Comparison of ENCODE assay signal across 1 cellular context in the genomic region with DNA sequence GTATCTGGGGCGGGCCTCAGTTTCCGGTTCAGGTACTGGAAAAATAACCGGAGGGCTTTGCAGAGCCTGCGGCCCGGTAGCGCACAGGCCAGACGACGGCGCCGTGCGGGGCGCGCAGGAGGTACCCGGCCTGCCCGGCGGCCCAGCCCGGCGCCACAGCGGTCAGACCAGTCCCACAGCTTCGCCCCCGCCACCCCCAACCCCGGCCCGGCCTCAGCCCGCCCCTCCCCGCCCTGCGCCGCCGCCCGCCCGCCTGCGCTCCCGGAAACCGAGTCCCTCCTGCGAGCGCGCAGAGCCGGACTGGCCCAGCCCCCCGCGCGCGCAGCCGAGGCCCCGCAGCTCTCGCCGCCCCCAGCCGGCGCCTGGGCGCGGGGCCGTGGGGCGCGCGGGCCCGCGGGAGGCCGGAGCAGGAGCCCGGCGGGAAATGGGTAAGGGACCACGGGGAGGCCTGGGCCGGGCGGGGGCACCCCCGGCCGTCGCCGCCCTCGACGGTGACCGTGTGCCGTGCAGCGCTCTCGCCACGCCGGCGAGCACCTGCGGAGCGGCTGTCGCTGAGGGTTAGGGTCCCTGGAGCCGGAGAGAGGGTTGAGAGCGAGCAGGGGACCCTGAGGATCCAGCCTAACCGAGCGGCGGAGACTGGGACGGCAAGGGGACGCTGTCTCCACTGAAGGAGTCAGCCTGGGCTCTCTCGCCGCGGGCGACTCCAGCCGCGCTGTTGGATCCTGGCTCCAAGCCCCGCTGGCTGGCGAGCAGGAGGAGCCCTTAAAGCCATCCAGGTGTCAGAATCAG.
A peak's percentile ranks its signal among the peaks of the same experiment; 100 is the strongest.
TF ChIP-seq lines count a peak whose summit lies in the region.

No MANE protein-coding gene starts in this region.

TF ChIP-seq in HepG2, 621 proteins besides CTCF, POLR2A, EP300 and RAD21 (continued from another document and continues in another):
- TF ChIP-seq, protein P1, sequence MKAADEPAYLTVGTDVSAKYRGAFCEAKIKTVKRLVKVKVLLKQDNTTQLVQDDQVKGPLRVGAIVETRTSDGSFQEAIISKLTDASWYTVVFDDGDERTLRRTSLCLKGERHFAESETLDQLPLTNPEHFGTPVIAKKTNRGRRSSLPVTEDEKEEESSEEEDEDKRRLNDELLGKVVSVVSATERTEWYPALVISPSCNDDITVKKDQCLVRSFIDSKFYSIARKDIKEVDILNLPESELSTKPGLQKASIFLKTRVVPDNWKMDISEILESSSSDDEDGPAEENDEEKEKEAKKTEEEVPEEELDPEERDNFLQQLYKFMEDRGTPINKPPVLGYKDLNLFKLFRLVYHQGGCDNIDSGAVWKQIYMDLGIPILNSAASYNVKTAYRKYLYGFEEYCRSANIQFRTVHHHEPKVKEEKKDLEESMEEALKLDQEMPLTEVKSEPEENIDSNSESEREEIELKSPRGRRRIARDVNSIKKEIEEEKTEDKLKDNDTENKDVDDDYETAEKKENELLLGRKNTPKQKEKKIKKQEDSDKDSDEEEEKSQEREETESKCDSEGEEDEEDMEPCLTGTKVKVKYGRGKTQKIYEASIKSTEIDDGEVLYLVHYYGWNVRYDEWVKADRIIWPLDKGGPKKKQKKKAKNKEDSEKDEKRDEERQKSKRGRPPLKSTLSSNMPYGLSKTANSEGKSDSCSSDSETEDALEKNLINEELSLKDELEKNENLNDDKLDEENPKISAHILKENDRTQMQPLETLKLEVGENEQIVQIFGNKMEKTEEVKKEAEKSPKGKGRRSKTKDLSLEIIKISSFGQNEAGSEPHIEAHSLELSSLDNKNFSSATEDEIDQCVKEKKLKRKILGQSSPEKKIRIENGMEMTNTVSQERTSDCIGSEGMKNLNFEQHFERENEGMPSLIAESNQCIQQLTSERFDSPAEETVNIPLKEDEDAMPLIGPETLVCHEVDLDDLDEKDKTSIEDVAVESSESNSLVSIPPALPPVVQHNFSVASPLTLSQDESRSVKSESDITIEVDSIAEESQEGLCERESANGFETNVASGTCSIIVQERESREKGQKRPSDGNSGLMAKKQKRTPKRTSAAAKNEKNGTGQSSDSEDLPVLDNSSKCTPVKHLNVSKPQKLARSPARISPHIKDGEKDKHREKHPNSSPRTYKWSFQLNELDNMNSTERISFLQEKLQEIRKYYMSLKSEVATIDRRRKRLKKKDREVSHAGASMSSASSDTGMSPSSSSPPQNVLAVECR (CRISPR knock-in tag; IDR thresholded peaks at IDR 0.05; ENCODE audit: borderline replicate concordance): peak; percentile 44
- TF ChIP-seq, protein P2, sequence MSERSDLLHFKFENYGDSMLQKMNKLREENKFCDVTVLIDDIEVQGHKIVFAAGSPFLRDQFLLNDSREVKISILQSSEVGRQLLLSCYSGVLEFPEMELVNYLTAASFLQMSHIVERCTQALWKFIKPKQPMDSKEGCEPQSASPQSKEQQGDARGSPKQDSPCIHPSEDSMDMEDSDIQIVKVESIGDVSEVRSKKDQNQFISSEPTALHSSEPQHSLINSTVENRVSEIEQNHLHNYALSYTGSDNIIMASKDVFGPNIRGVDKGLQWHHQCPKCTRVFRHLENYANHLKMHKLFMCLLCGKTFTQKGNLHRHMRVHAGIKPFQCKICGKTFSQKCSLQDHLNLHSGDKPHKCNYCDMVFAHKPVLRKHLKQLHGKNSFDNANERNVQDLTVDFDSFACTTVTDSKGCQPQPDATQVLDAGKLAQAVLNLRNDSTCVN (CRISPR knock-in tag; IDR thresholded peaks at IDR 0.05; ENCODE audit: borderline replicate concordance): no peak
- TF ChIP-seq CAMTA2 (CRISPR knock-in tag; IDR thresholded peaks at IDR 0.05; ENCODE audit: borderline replicate concordance) (no peak; the same call in 1 of the 2 replicates), RFX5 (IDR thresholded peaks at IDR 0.05; ENCODE audit: low read depth, low read length) (no peak), BRD4 (CRISPR knock-in tag; IDR thresholded peaks at IDR 0.05) (peak; percentile 46; the same call in 1 of the 2 replicates), ZMYM2 (CRISPR knock-in tag; IDR thresholded peaks at IDR 0.05) (no peak), KLF16 (CRISPR knock-in tag; IDR thresholded peaks at IDR 0.05) (no peak), ZNF772 (CRISPR knock-in tag; IDR thresholded peaks at IDR 0.05) (no peak; the same call in 1 of the 2 replicates), ZNF530 (CRISPR knock-in tag; IDR thresholded peaks at IDR 0.05; ENCODE audit: low read depth) (no peak), ZNF20 (CRISPR knock-in tag; IDR thresholded peaks at IDR 0.05) (no peak), ZNF891 (CRISPR knock-in tag; IDR thresholded peaks at IDR 0.05) (no peak), ZNF432 (CRISPR knock-in tag; IDR thresholded peaks at IDR 0.05; ENCODE audit: borderline replicate concordance) (no peak), ZNF850 (CRISPR knock-in tag; conservative IDR thresholded peaks at IDR 0.05) (no peak), ZNF558 (CRISPR knock-in tag; IDR thresholded peaks at IDR 0.05; ENCODE audit: borderline replicate concordance) (no peak), ZNF124 (CRISPR knock-in tag; IDR thresholded peaks at IDR 0.05) (no peak), ZSCAN30 (CRISPR knock-in tag; IDR thresholded peaks at IDR 0.05) (no peak), STAG1 (CRISPR knock-in tag; IDR thresholded peaks at IDR 0.05) (0 out of 2 replicates have a peak, but pooled peaks have one; percentile 1), CHD4 (IDR thresholded peaks at IDR 0.05; ENCODE audit: borderline replicate concordance, low read length) (no peak), ZNF138 (CRISPR knock-in tag; IDR thresholded peaks at IDR 0.05; ENCODE audit: low read depth) (no peak), ZNF468 (CRISPR knock-in tag; IDR thresholded peaks at IDR 0.05) (0 out of 2 replicates have a peak, but pooled peaks have one; percentile 48), MTA1 (CRISPR knock-in tag; IDR thresholded peaks at IDR 0.05; ENCODE audit: borderline replicate concordance) (peak; percentile 59; the same call in 1 of the 2 replicates), ZNF121 (CRISPR knock-in tag; IDR thresholded peaks at IDR 0.05) (no peak), ZNF557 (CRISPR knock-in tag; IDR thresholded peaks at IDR 0.05) (no peak), ZNF253 (CRISPR knock-in tag; IDR thresholded peaks at IDR 0.05; ENCODE audit: borderline replicate concordance) (no peak), TARDBP (CRISPR knock-in tag; IDR thresholded peaks at IDR 0.05) (no peak), PHF21A (CRISPR knock-in tag; IDR thresholded peaks at IDR 0.05) (no peak)
- TF ChIP-seq, protein P3, sequence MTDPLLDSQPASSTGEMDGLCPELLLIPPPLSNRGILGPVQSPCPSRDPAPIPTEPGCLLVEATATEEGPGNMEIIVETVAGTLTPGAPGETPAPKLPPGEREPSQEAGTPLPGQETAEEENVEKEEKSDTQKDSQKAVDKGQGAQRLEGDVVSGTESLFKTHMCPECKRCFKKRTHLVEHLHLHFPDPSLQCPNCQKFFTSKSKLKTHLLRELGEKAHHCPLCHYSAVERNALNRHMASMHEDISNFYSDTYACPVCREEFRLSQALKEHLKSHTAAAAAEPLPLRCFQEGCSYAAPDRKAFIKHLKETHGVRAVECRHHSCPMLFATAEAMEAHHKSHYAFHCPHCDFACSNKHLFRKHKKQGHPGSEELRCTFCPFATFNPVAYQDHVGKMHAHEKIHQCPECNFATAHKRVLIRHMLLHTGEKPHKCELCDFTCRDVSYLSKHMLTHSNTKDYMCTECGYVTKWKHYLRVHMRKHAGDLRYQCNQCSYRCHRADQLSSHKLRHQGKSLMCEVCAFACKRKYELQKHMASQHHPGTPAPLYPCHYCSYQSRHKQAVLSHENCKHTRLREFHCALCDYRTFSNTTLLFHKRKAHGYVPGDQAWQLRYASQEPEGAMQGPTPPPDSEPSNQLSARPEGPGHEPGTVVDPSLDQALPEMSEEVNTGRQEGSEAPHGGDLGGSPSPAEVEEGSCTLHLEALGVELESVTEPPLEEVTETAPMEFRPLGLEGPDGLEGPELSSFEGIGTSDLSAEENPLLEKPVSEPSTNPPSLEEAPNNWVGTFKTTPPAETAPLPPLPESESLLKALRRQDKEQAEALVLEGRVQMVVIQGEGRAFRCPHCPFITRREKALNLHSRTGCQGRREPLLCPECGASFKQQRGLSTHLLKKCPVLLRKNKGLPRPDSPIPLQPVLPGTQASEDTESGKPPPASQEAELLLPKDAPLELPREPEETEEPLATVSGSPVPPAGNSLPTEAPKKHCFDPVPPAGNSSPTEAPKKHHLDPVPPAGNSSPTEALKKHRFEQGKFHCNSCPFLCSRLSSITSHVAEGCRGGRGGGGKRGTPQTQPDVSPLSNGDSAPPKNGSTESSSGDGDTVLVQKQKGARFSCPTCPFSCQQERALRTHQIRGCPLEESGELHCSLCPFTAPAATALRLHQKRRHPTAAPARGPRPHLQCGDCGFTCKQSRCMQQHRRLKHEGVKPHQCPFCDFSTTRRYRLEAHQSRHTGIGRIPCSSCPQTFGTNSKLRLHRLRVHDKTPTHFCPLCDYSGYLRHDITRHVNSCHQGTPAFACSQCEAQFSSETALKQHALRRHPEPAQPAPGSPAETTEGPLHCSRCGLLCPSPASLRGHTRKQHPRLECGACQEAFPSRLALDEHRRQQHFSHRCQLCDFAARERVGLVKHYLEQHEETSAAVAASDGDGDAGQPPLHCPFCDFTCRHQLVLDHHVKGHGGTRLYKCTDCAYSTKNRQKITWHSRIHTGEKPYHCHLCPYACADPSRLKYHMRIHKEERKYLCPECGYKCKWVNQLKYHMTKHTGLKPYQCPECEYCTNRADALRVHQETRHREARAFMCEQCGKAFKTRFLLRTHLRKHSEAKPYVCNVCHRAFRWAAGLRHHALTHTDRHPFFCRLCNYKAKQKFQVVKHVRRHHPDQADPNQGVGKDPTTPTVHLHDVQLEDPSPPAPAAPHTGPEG (CRISPR knock-in tag; IDR thresholded peaks at IDR 0.05): 0 out of 2 replicates have a peak, but pooled peaks have one; percentile 34
- TF ChIP-seq, protein P4, sequence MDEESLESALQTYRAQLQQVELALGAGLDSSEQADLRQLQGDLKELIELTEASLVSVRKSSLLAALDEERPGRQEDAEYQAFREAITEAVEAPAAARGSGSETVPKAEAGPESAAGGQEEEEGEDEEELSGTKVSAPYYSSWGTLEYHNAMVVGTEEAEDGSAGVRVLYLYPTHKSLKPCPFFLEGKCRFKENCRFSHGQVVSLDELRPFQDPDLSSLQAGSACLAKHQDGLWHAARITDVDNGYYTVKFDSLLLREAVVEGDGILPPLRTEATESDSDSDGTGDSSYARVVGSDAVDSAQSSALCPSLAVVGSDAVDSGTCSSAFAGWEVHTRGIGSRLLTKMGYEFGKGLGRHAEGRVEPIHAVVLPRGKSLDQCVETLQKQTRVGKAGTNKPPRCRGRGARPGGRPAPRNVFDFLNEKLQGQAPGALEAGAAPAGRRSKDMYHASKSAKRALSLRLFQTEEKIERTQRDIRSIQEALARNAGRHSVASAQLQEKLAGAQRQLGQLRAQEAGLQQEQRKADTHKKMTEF (CRISPR knock-in tag; IDR thresholded peaks at IDR 0.05): no peak; the same call in 1 of the 2 replicates
- TF ChIP-seq, protein P5, sequence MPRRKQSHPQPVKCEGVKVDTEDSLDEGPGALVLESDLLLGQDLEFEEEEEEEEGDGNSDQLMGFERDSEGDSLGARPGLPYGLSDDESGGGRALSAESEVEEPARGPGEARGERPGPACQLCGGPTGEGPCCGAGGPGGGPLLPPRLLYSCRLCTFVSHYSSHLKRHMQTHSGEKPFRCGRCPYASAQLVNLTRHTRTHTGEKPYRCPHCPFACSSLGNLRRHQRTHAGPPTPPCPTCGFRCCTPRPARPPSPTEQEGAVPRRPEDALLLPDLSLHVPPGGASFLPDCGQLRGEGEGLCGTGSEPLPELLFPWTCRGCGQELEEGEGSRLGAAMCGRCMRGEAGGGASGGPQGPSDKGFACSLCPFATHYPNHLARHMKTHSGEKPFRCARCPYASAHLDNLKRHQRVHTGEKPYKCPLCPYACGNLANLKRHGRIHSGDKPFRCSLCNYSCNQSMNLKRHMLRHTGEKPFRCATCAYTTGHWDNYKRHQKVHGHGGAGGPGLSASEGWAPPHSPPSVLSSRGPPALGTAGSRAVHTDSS (CRISPR knock-in tag; conservative IDR thresholded peaks at IDR 0.05): no peak
- TF ChIP-seq, protein P6, sequence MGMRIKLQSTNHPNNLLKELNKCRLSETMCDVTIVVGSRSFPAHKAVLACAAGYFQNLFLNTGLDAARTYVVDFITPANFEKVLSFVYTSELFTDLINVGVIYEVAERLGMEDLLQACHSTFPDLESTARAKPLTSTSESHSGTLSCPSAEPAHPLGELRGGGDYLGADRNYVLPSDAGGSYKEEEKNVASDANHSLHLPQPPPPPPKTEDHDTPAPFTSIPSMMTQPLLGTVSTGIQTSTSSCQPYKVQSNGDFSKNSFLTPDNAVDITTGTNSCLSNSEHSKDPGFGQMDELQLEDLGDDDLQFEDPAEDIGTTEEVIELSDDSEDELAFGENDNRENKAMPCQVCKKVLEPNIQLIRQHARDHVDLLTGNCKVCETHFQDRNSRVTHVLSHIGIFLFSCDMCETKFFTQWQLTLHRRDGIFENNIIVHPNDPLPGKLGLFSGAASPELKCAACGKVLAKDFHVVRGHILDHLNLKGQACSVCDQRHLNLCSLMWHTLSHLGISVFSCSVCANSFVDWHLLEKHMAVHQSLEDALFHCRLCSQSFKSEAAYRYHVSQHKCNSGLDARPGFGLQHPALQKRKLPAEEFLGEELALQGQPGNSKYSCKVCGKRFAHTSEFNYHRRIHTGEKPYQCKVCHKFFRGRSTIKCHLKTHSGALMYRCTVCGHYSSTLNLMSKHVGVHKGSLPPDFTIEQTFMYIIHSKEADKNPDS (CRISPR knock-in tag; IDR thresholded peaks at IDR 0.05): no peak; the same call in 1 of the 2 replicates
- TF ChIP-seq, protein P7, sequence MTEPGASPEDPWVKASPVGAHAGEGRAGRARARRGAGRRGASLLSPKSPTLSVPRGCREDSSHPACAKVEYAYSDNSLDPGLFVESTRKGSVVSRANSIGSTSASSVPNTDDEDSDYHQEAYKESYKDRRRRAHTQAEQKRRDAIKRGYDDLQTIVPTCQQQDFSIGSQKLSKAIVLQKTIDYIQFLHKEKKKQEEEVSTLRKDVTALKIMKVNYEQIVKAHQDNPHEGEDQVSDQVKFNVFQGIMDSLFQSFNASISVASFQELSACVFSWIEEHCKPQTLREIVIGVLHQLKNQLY (CRISPR knock-in tag; IDR thresholded peaks at IDR 0.05): no peak
- TF ChIP-seq, protein P8, sequence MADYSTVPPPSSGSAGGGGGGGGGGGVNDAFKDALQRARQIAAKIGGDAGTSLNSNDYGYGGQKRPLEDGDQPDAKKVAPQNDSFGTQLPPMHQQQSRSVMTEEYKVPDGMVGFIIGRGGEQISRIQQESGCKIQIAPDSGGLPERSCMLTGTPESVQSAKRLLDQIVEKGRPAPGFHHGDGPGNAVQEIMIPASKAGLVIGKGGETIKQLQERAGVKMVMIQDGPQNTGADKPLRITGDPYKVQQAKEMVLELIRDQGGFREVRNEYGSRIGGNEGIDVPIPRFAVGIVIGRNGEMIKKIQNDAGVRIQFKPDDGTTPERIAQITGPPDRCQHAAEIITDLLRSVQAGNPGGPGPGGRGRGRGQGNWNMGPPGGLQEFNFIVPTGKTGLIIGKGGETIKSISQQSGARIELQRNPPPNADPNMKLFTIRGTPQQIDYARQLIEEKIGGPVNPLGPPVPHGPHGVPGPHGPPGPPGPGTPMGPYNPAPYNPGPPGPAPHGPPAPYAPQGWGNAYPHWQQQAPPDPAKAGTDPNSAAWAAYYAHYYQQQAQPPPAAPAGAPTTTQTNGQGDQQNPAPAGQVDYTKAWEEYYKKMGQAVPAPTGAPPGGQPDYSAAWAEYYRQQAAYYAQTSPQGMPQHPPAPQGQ (CRISPR knock-in tag; IDR thresholded peaks at IDR 0.05; ENCODE audit: borderline replicate concordance): no peak
